In the genomic region with DNA sequence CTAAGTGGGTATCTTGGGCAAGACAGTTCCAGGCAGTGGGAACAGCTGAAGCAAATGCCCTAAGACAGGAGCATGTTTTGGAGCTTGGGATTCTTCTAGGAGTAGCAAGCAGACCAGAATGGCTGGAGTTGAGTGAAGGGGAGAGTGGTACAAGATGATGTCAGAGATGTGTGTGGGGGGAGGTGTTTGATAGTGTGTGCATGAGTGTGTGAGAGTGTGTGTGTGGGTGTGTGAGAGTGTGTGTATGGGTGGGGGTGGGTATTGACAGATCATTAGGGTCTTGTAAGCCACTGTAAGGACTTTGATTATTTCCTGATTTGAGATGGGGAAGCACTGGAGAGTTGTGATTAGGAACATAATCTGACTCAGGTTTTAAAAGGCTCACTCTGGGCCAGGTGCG, we compare ENCODE assay signal across 35 cellular contexts.
"Had no signal": no experiment of that assay in that cellular context is flagged by ENCODE, and none has a peak within 500 bp of the region (broad histone marks: within the 10 kb centered on the region; RNA-seq: fewer than 3 reads in every experiment).

No MANE protein-coding gene starts in this region.

- H3K4me3 ChIP-seq: adrenal gland, body of pancreas, cardiac muscle cell, colonic mucosa, gastrocnemius medialis, heart left ventricle had no signal

- H3K36me3 ChIP-seq: adrenal gland, cardiac muscle cell, colonic mucosa, gastrocnemius medialis, heart left ventricle had no signal

- H3K4me1 ChIP-seq: adrenal gland, body of pancreas, colonic mucosa, gastrocnemius medialis had no signal

- H3K27me3 ChIP-seq: adrenal gland, body of pancreas, cardiac muscle cell, colonic mucosa, gastrocnemius medialis, heart left ventricle had no signal

- H3K9me3 ChIP-seq: adrenal gland, colonic mucosa, gastrocnemius medialis had no signal

- H3K27ac ChIP-seq: body of pancreas, cardiac muscle cell, colonic mucosa, epithelial cell of prostate, gastrocnemius medialis, heart left ventricle had no signal

- ATAC-seq: activated CD4-positive, alpha-beta T cell treated with anti-CD3 and anti-CD28 coated beads for 36 hours; activated CD8-positive, alpha-beta memory T cell treated with anti-CD3 and anti-CD28 coated beads, Interleukin-2, amount 10 ng/mL, durations not matched to agents 7 days and 5 days; activated CD8-positive, alpha-beta T cell treated with anti-CD3 and anti-CD28 coated beads, Interleukin-2, amount 10 ng/mL, durations not matched to agents 7 days and 5 days; activated naive CD8-positive, alpha-beta T cell treated with anti-CD3 and anti-CD28 coated beads, Interleukin-2, amount 50 U/mL, for 24 hours; body of pancreas; gastrocnemius medialis; heart left ventricle had no signal

- DNase-seq: activated CD4-positive, alpha-beta memory T cell treated with anti-CD3 and anti-CD28 coated beads for 36 hours; activated CD4-positive, alpha-beta T cell treated with anti-CD3 and anti-CD28 coated beads for 36 hours; activated CD4-positive, alpha-beta T cell treated with anti-CD3 and anti-CD28 coated beads, Interleukin-2, amount 10 ng/mL, durations not matched to agents 24 days and 14 days; activated CD4-positive, CD25-positive, alpha-beta regulatory T cell; activated CD4-positive, CD25-positive, alpha-beta regulatory T cell treated with anti-CD3 and anti-CD28 coated beads, Interleukin-2, amount 50 U/mL, for 72 hours; activated CD8-positive, alpha-beta memory T cell treated with anti-CD3 and anti-CD28 coated beads, Interleukin-2, amount 10 ng/mL, durations not matched to agents 7 days and 5 days; activated CD8-positive, alpha-beta memory T cell treated with anti-CD3 and anti-CD28 coated beads, Interleukin-2, amount 50 U/mL, for 4 hours; activated CD8-positive, alpha-beta T cell treated with anti-CD3 and anti-CD28 coated beads, Interleukin-2, amount 10 ng/mL, durations not matched to agents 7 days and 5 days; activated effector memory CD4-positive, alpha-beta T cell treated with anti-CD3 and anti-CD28 coated beads, Interleukin-2, amount 50 U/mL, for 16 hours; activated naive CD4-positive, alpha-beta T cell treated with anti-CD3 and anti-CD28 coated beads for 36 hours; activated naive CD8-positive, alpha-beta T cell treated with anti-CD3 and anti-CD28 coated beads for 36 hours; activated naive CD8-positive, alpha-beta T cell treated with anti-CD3 and anti-CD28 coated beads, Interleukin-2, amount 50 U/mL, for 24 hours; activated T-cell treated with anti-CD3 and anti-CD28 coated beads, Interleukin-2, amount 50 U/mL, for 1 hour; activated T-cell treated with anti-CD3 and anti-CD28 coated beads, Interleukin-2, amount 50 U/mL, for 48 hours; adrenal gland; amygdala; aorta; body of pancreas; central memory CD4-positive, alpha-beta T cell; cerebellar nuclear complex; colonic mucosa; effector CD8-positive, alpha-beta T cell; foreskin fibroblast; gastrocnemius medialis; glutamatergic neuron; heart left ventricle; T-helper 1 cell; T-helper 2 cell had no signal

- H3K4me1 Mint-ChIP-seq: activated CD4-positive, alpha-beta T cell treated with anti-CD3 and anti-CD28 coated beads for 36 hours; activated CD4-positive, alpha-beta T cell treated with anti-CD3 and anti-CD28 coated beads, Interleukin-2, amount 10 ng/mL, durations not matched to agents 24 days and 14 days; activated CD8-positive, alpha-beta memory T cell treated with anti-CD3 and anti-CD28 coated beads, Interleukin-2, amount 10 ng/mL, durations not matched to agents 7 days and 5 days; activated naive CD4-positive, alpha-beta T cell treated with anti-CD3 and anti-CD28 coated beads, Interleukin-2, amount 50 U/mL, for 24 hours; activated naive CD8-positive, alpha-beta T cell treated with anti-CD3 and anti-CD28 coated beads for 36 hours; activated naive CD8-positive, alpha-beta T cell treated with anti-CD3 and anti-CD28 coated beads, Interleukin-2, amount 50 U/mL, for 24 hours had no signal

- H3K27ac Mint-ChIP-seq: activated CD4-positive, alpha-beta memory T cell treated with anti-CD3 and anti-CD28 coated beads for 36 hours; activated CD4-positive, alpha-beta T cell treated with anti-CD3 and anti-CD28 coated beads for 36 hours; activated CD4-positive, alpha-beta T cell treated with anti-CD3 and anti-CD28 coated beads, Interleukin-2, amount 10 ng/mL, durations not matched to agents 24 days and 14 days; activated CD8-positive, alpha-beta memory T cell treated with anti-CD3 and anti-CD28 coated beads, Interleukin-2, amount 10 ng/mL, durations not matched to agents 7 days and 5 days; activated CD8-positive, alpha-beta T cell treated with anti-CD3 and anti-CD28 coated beads, Interleukin-2, amount 10 ng/mL, durations not matched to agents 7 days and 5 days; activated naive CD4-positive, alpha-beta T cell treated with anti-CD3 and anti-CD28 coated beads for 36 hours; activated naive CD4-positive, alpha-beta T cell treated with anti-CD3 and anti-CD28 coated beads, Interleukin-2, amount 50 U/mL, for 24 hours; activated naive CD8-positive, alpha-beta T cell treated with anti-CD3 and anti-CD28 coated beads for 36 hours; activated naive CD8-positive, alpha-beta T cell treated with anti-CD3 and anti-CD28 coated beads, Interleukin-2, amount 50 U/mL, for 24 hours; activated T-helper 1 cell treated with anti-CD3 and anti-CD28 coated beads, Interleukin-12 subunit alpha, Interleukin-12 subunit beta, Interleukin-2, Interleukin-4 antibody, amounts not matched to agents 30 ng/mL and 10 ng/mL and 1 ng/mL, durations not matched to agents 14 hours and 24 hours and 36 hours; activated T-helper 2 cell treated with anti-CD3 and anti-CD28 coated beads, Interferon-gamma antibody, Interleukin-2, Interleukin-4, amounts not matched to agents 10 μg/mL and 5 μg/mL and 100 μg/mL, durations not matched to agents 14 hours and 24 hours and 36 hours had no signal

- H3K36me3 Mint-ChIP-seq: activated CD4-positive, alpha-beta memory T cell treated with anti-CD3 and anti-CD28 coated beads for 36 hours; activated CD8-positive, alpha-beta memory T cell treated with anti-CD3 and anti-CD28 coated beads, Interleukin-2, amount 10 ng/mL, durations not matched to agents 7 days and 5 days; activated naive CD4-positive, alpha-beta T cell treated with anti-CD3 and anti-CD28 coated beads, Interleukin-2, amount 50 U/mL, for 24 hours; activated naive CD8-positive, alpha-beta T cell treated with anti-CD3 and anti-CD28 coated beads for 36 hours had no signal

- H3K4me3 Mint-ChIP-seq: activated CD4-positive, alpha-beta memory T cell treated with anti-CD3 and anti-CD28 coated beads for 36 hours; activated CD4-positive, alpha-beta T cell treated with anti-CD3 and anti-CD28 coated beads for 36 hours; activated CD4-positive, alpha-beta T cell treated with anti-CD3 and anti-CD28 coated beads, Interleukin-2, amount 10 ng/mL, durations not matched to agents 24 days and 14 days; activated CD8-positive, alpha-beta memory T cell treated with anti-CD3 and anti-CD28 coated beads, Interleukin-2, amount 10 ng/mL, durations not matched to agents 7 days and 5 days; activated CD8-positive, alpha-beta T cell treated with anti-CD3 and anti-CD28 coated beads, Interleukin-2, amount 10 ng/mL, durations not matched to agents 7 days and 5 days; activated naive CD4-positive, alpha-beta T cell treated with anti-CD3 and anti-CD28 coated beads for 36 hours; activated naive CD4-positive, alpha-beta T cell treated with anti-CD3 and anti-CD28 coated beads, Interleukin-2, amount 50 U/mL, for 24 hours; activated naive CD8-positive, alpha-beta T cell treated with anti-CD3 and anti-CD28 coated beads for 36 hours; activated naive CD8-positive, alpha-beta T cell treated with anti-CD3 and anti-CD28 coated beads, Interleukin-2, amount 50 U/mL, for 24 hours; activated T-helper 1 cell treated with anti-CD3 and anti-CD28 coated beads, Interleukin-12 subunit alpha, Interleukin-12 subunit beta, Interleukin-2, Interleukin-4 antibody, amounts not matched to agents 30 ng/mL and 10 ng/mL and 1 ng/mL, durations not matched to agents 14 hours and 24 hours and 36 hours had no signal

- FAIRE-seq: endometrium, endothelial cell of umbilical vein had no signal
